Comparison of ENCODE assay signal across 1 cellular context in the genomic region with DNA sequence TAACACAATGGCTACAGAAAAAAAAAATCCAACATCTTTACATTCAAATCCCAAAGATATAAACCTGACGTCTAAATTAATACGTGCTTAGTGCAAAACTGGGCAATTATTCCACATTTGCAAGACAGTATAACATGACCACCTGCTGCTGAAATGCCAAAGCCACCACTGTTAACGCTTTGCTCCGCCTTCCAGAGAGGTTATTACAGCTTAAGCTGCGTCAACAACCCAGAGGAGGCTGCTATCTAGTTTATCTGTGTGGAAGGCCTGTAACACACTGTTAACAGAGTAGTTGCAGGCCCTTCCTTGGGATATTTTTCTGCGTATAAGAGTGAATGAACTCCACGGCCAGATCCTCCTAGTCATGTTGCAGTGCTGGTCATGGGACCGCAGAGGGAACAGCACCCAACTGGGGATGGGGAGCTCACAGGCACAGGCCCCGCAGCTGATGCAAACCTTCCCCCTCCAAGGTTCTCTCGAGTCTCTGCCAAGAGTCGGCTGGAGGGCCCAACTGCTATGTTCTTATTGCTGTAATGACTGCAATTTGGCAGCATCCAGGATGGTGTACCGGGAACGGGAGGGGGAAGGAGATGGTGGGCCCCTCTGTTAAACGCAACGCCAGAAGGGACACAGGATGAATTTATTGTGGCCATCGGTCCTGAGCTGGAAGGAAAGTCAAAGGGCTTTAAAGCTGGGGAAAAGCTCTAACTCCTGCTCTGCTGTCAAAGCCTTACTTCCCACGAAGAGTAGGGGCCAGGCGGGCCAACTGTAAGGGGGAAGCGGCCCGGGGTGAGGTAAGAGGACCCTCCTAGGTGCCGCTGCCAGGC.
TF ChIP-seq lines count a peak whose summit lies in the region.

No MANE protein-coding gene starts in this region.

TF ChIP-seq in HepG2, 621 proteins besides CTCF, POLR2A, EP300 and RAD21 (continued from another document and continues in another):
- TF ChIP-seq SETDB1 (CRISPR knock-in tag; IDR thresholded peaks at IDR 0.05; ENCODE audit: borderline replicate concordance) (no peak), ZBTB42 (CRISPR knock-in tag; IDR thresholded peaks at IDR 0.05) (peak; percentile 29), KDM3A (CRISPR knock-in tag; IDR thresholded peaks at IDR 0.05; ENCODE audit: low read depth) (no peak), IRF2 (CRISPR knock-in tag; IDR thresholded peaks at IDR 0.05) (no peak), SAP130 (CRISPR knock-in tag; IDR thresholded peaks at IDR 0.05; ENCODE audit: low read depth) (no peak), KAT2B (IDR thresholded peaks at IDR 0.05; ENCODE audit: borderline replicate concordance, low read depth, low read length) (no peak), GLI4 (CRISPR knock-in tag; IDR thresholded peaks at IDR 0.05; ENCODE audit: borderline replicate concordance) (0 out of 2 replicates have a peak, but pooled peaks have one; percentile 59), ZNF136 (CRISPR knock-in tag; IDR thresholded peaks at IDR 0.05; ENCODE audit: low read depth) (peak; percentile 97), ZSCAN22 (CRISPR knock-in tag; IDR thresholded peaks at IDR 0.05) (no peak), PHF21A (CRISPR knock-in tag; IDR thresholded peaks at IDR 0.05) (no peak), MIER2 (CRISPR knock-in tag; IDR thresholded peaks at IDR 0.05) (0 out of 2 replicates have a peak, but pooled peaks have one; percentile 45), FOXA1 (IDR thresholded peaks at IDR 0.05) (no peak), FOXA1 (CRISPR knock-in tag; IDR thresholded peaks at IDR 0.05) (peak; percentile 67), KLF13 (CRISPR knock-in tag; IDR thresholded peaks at IDR 0.05) (no peak), RBM22 (optimal IDR thresholded peaks at IDR 0.05; ENCODE audit: low read length) (no peak), ZNF264 (CRISPR knock-in tag; IDR thresholded peaks at IDR 0.05) (0 out of 2 replicates have a peak, but pooled peaks have one; percentile 14), SCMH1 (CRISPR knock-in tag; IDR thresholded peaks at IDR 0.05; ENCODE audit: borderline replicate concordance) (no peak), ZMYM4 (CRISPR knock-in tag; IDR thresholded peaks at IDR 0.05) (no peak), BCL6 (CRISPR knock-in tag; IDR thresholded peaks at IDR 0.05) (no peak), NFE2 (CRISPR knock-in tag; IDR thresholded peaks at IDR 0.05) (no peak), GATA4 (IDR thresholded peaks at IDR 0.05; ENCODE audit: borderline replicate concordance, low read depth) (no peak), PPARG (CRISPR knock-in tag; conservative IDR thresholded peaks at IDR 0.05) (0 out of 2 replicates have a peak, but pooled peaks have one; percentile 13), MED8 (CRISPR knock-in tag; IDR thresholded peaks at IDR 0.05; ENCODE audit: insufficient replicate concordance) (no peak), ZNF652 (CRISPR knock-in tag; IDR thresholded peaks at IDR 0.05; ENCODE audit: borderline replicate concordance, low read depth) (0 out of 2 replicates have a peak, but pooled peaks have one; percentile 39), ZNF335 (CRISPR knock-in tag; IDR thresholded peaks at IDR 0.05) (no peak), HES4 (CRISPR knock-in tag; IDR thresholded peaks at IDR 0.05; ENCODE audit: borderline replicate concordance) (no peak), ZZZ3 (CRISPR knock-in tag; IDR thresholded peaks at IDR 0.05; ENCODE audit: borderline replicate concordance) (0 out of 2 replicates have a peak, but pooled peaks have one; percentile 52), NCOA2 (CRISPR knock-in tag; IDR thresholded peaks at IDR 0.05) (no peak), ZNF333 (CRISPR knock-in tag; IDR thresholded peaks at IDR 0.05; ENCODE audit: borderline replicate concordance) (peak; percentile 67; the same call in 1 of the 2 replicates), TBP (CRISPR knock-in tag; IDR thresholded peaks at IDR 0.05) (no peak), TEAD2 (CRISPR knock-in tag; IDR thresholded peaks at IDR 0.05) (no peak), SMAD9 (CRISPR knock-in tag; IDR thresholded peaks at IDR 0.05) (no peak), EEA1 (CRISPR knock-in tag; IDR thresholded peaks at IDR 0.05; ENCODE audit: borderline replicate concordance) (no peak), TCF12 (IDR thresholded peaks at IDR 0.05) (no peak), TCF12 (CRISPR knock-in tag; IDR thresholded peaks at IDR 0.05) (0 out of 2 replicates have a peak, but pooled peaks have one; percentile 35), ZNF552 (CRISPR knock-in tag; IDR thresholded peaks at IDR 0.05; ENCODE audit: borderline replicate concordance) (no peak), ZNF20 (CRISPR knock-in tag; IDR thresholded peaks at IDR 0.05) (no peak), ZNF274 (CRISPR knock-in tag; IDR thresholded peaks at IDR 0.05) (0 out of 2 replicates have a peak, but pooled peaks have one; percentile 15), ZNF598 (CRISPR knock-in tag; IDR thresholded peaks at IDR 0.05; ENCODE audit: borderline replicate concordance) (0 out of 2 replicates have a peak, but pooled peaks have one; percentile 36), ZC3H4 (CRISPR knock-in tag; IDR thresholded peaks at IDR 0.05; ENCODE audit: borderline replicate concordance) (peak; percentile 38; the same call in 1 of the 2 replicates), NFATC3 (CRISPR knock-in tag; IDR thresholded peaks at IDR 0.05) (no peak), ZNF510 (CRISPR knock-in tag; IDR thresholded peaks at IDR 0.05; ENCODE audit: low read depth) (no peak), ZNF468 (CRISPR knock-in tag; IDR thresholded peaks at IDR 0.05) (no peak), MED1 (CRISPR knock-in tag; IDR thresholded peaks at IDR 0.05) (no peak)
- TF ChIP-seq, protein P1, sequence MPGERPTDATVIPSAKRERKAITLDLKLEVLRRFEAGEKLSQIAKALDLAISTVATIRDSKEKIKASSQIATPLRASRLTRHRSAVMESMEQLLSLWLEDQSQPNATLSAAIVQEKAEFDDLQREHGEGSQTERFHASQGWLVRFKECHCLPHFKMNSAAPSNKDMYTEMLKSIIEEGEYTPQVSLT (CRISPR knock-in tag; IDR thresholded peaks at IDR 0.05; ENCODE audit: borderline replicate concordance, low read depth) = no peak
- TF ChIP-seq, protein P2, sequence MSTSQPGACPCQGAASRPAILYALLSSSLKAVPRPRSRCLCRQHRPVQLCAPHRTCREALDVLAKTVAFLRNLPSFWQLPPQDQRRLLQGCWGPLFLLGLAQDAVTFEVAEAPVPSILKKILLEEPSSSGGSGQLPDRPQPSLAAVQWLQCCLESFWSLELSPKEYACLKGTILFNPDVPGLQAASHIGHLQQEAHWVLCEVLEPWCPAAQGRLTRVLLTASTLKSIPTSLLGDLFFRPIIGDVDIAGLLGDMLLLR (CRISPR knock-in tag; IDR thresholded peaks at IDR 0.05) = no peak
- TF ChIP-seq, protein P3, sequence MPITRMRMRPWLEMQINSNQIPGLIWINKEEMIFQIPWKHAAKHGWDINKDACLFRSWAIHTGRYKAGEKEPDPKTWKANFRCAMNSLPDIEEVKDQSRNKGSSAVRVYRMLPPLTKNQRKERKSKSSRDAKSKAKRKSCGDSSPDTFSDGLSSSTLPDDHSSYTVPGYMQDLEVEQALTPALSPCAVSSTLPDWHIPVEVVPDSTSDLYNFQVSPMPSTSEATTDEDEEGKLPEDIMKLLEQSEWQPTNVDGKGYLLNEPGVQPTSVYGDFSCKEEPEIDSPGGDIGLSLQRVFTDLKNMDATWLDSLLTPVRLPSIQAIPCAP (CRISPR knock-in tag; IDR thresholded peaks at IDR 0.05; ENCODE audit: low read depth) = no peak
- TF ChIP-seq, protein P4, sequence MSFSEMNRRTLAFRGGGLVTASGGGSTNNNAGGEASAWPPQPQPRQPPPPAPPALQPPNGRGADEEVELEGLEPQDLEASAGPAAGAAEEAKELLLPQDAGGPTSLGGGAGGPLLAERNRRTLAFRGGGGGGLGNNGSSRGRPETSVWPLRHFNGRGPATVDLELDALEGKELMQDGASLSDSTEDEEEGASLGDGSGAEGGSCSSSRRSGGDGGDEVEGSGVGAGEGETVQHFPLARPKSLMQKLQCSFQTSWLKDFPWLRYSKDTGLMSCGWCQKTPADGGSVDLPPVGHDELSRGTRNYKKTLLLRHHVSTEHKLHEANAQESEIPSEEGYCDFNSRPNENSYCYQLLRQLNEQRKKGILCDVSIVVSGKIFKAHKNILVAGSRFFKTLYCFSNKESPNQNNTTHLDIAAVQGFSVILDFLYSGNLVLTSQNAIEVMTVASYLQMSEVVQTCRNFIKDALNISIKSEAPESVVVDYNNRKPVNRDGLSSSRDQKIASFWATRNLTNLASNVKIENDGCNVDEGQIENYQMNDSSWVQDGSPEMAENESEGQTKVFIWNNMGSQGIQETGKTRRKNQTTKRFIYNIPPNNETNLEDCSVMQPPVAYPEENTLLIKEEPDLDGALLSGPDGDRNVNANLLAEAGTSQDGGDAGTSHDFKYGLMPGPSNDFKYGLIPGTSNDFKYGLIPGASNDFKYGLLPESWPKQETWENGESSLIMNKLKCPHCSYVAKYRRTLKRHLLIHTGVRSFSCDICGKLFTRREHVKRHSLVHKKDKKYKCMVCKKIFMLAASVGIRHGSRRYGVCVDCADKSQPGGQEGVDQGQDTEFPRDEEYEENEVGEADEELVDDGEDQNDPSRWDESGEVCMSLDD (CRISPR knock-in tag; IDR thresholded peaks at IDR 0.05; ENCODE audit: borderline replicate concordance) = no peak
- TF ChIP-seq, protein P5, sequence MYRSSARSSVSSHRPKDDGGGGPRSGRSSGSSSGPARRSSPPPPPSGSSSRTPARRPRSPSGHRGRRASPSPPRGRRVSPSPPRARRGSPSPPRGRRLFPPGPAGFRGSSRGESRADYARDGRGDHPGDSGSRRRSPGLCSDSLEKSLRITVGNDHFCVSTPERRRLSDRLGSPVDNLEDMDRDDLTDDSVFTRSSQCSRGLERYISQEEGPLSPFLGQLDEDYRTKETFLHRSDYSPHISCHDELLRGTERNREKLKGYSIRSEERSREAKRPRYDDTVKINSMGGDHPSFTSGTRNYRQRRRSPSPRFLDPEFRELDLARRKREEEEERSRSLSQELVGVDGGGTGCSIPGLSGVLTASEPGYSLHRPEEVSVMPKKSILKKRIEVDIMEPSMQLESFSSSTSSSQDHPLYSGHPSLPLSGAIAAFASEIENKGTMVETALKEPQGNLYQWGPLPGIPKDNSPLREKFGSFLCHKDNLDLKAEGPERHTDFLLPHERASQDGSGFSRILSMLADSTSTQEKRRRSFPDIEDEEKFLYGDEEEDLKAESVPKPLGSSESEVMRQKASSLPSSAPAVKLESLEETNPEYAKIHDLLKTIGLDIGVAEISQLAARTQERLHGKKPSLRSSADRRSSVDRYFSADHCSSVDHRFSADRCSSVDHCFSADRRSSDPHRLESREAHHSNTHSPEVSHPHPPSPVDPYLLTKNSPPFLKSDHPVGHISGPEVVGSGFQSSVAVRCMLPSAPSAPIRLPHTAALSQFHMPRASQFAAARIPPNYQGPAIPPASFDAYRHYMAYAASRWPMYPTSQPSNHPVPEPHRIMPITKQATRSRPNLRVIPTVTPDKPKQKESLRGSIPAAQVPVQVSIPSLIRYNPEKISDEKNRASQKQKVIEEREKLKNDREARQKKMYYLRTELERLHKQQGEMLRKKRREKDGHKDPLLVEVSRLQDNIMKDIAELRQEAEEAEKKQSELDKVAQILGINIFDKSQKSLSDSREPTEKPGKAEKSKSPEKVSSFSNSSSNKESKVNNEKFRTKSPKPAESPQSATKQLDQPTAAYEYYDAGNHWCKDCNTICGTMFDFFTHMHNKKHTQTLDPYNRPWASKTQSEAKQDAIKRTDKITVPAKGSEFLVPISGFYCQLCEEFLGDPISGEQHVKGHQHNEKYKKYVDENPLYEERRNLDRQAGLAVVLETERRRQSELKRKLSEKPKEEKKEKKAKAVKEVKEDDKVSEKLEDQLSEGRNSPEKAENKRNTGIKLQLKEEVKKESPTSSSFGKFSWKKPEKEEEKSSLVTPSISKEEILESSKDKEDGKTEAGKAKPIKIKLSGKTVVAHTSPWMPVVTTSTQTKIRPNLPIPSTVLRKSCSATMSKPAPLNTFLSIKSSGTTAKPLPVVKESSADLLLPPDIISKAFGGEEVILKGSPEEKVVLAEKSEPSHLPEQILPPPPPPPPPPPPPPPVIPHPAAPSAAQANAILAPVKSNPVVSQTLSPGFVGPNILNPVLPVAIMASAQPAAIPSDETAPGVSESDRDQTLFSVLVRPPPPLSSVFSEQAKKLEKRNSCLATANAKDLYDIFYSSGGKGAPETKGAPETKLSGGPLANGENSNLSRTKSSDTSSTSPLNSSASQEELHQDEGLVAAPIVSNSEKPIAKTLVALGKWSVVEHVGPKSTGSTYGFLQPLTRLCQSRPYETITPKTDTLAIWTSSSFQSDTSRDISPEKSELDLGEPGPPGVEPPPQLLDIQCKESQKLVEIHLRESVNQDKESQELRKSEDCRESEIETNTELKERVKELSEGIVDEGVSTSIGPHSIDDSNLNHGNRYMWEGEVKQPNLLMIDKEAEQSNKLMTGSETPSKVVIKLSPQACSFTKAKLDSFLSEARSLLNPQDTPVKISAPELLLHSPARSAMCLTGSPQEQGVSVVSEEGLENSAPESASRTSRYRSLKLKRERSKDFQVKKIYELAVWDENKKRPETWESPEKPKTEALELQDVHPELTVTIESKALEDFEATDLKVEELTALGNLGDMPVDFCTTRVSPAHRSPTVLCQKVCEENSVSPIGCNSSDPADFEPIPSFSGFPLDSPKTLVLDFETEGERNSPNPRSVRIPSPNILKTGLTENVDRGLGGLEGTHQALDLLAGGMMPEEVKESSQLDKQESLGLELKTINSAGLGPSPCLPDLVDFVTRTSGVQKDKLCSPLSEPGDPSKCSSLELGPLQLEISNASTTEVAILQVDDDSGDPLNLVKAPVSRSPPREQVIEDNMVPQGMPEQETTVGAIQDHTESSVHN (CRISPR knock-in tag; IDR thresholded peaks at IDR 0.05) = no peak
- TF ChIP-seq, protein P6, sequence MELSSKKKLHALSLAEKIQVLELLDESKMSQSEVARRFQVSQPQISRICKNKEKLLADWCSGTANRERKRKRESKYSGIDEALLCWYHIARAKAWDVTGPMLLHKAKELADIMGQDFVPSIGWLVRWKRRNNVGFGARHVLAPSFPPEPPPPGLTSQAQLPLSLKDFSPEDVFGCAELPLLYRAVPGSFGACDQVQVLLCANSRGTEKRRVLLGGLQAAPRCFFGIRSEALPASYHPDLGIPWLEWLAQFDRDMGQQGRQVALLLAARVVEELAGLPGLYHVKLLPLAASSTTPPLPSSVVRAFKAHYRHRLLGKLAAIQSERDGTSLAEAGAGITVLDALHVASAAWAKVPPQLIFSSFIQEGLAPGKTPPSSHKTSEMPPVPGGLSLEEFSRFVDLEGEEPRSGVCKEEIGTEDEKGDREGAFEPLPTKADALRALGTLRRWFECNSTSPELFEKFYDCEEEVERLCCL (CRISPR knock-in tag; IDR thresholded peaks at IDR 0.05; ENCODE audit: borderline replicate concordance) = no peak
